Comparison of ENCODE assay signal across 2 cellular contexts in the genomic region with DNA sequence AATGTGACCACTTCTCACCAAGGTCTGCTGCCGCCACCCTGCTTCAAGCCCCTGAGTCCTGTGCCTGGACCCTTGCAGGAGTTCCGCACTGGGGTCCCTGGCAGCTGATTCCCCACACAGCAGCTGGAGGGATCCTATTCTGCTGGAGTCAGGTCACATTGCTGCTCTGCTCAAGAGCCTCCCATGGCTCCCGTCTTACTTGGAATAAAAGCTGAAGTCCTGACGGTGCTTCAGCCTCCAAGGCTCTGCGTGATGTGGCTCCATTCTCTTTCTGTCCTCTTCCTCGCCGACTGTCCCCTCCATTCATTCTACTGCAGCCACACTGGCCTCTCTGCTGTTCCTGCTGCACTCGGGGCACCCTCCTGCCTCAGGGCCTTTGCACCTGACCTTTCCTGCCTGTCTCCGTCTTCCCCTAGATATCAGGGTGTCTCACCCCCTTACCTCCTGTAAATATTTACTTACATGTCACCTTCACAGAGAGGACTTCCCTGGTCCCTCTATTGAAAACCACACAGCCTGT.
A peak's percentile ranks its signal among the peaks of the same experiment; 100 is the strongest.
TF ChIP-seq lines count a peak whose summit lies in the region.

No MANE protein-coding gene starts in this region.

TF ChIP-seq in K562, 482 proteins besides CTCF, POLR2A, EP300 and RAD21:
- TF ChIP-seq, protein P1, sequence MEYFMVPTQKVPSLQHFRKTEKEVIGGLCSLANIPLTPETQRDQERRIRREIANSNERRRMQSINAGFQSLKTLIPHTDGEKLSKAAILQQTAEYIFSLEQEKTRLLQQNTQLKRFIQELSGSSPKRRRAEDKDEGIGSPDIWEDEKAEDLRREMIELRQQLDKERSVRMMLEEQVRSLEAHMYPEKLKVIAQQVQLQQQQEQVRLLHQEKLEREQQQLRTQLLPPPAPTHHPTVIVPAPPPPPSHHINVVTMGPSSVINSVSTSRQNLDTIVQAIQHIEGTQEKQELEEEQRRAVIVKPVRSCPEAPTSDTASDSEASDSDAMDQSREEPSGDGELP (CRISPR knock-in tag; IDR thresholded peaks at IDR 0.05; ENCODE audit: borderline replicate concordance) = no peak
- TF ChIP-seq RBM25 (IDR thresholded peaks at IDR 0.05; ENCODE audit: low read depth, low read length, severe bottlenecking) = peak; percentile 79
- peak; percentile 86; the same call in 1 of the 2 replicates for TF ChIP-seq SMARCA5 (IDR thresholded peaks at IDR 0.05)
- no peak for TF ChIP-seq DMBX1 (CRISPR knock-in tag; IDR thresholded peaks at IDR 0.05; ENCODE audit: borderline replicate concordance)
- peak; percentile 38 for TF ChIP-seq ADNP (tag; IDR thresholded peaks at IDR 0.05)
- peak; percentile 35 for TF ChIP-seq ZFP36 (IDR thresholded peaks at IDR 0.05; ENCODE audit: low read depth, low read length, partially characterized antibody)
- TF ChIP-seq BCOR (IDR thresholded peaks at IDR 0.05) = peak; percentile 76; the same call in 1 of the 2 replicates
- 0 out of 4 replicates have a peak, but pooled peaks of 1 of the 2 experiments have one; percentile 17 for TF ChIP-seq KDM1A (IDR thresholded peaks at IDR 0.05)

TF ChIP-seq in HepG2, 621 proteins besides CTCF, POLR2A, EP300 and RAD21:
- TF ChIP-seq RBFOX2 (IDR thresholded peaks at IDR 0.05; ENCODE audit: low read depth, low read length) (no peak), FOXJ3 (CRISPR knock-in tag; IDR thresholded peaks at IDR 0.05; ENCODE audit: borderline replicate concordance) (no peak), ZMYM3 (CRISPR knock-in tag; IDR thresholded peaks at IDR 0.05) (0 out of 2 replicates have a peak, but pooled peaks have one; percentile 41)
TF ChIP-seq in HepG2: peak in this region for 1.
